In the genomic region with DNA sequence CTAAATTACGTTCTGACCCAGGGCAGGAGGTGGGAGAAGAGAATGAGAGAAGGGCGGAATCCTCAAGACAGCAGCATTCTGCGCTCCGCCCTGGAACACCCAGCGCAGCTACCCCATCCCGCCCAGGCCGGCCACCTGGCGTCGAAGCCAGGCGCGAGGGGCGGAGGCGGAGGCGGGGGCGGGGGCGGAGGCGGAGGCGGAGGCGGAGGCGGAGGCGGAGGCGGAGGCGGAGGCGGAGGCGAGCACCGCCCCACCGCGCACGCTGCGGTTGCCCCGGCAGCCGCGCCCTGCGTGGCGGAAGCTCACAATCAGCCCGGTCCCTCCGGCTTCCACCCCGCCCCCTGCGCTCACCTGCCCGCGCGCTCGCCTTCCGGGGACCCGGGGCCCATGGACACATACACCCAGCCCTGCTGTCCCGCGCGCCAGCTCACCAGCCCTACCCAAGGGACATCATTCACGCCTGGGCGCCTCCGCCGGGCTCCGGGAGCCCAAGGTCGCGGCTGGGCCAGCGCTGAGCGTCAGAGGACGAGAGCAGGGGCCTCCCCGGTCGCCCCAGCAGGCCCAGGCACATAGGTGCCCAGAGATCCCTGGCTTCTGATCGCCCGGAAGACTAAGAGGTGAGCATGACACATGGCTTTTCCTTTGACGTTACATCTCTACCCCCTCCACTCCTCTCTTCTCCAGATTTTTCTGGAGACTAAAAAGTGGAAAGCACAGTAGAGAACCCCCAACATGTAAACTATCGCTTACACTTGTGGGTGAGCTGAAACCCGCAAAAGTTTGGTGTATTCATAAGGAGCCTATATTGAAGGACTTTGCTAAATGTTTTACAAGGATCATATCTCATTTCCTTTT, we compare ENCODE assay signal across 1 cellular context.
TF ChIP-seq lines count a peak whose summit lies in the region.

A gene (plus strand): TSS at position 271 of the 855 bp plus-strand sequence. CDS start 3,315 bp downstream, outside the sequence.

TF ChIP-seq in HepG2, 621 proteins besides CTCF, POLR2A, EP300 and RAD21 (continued from another document and continues in another):
- TF ChIP-seq, protein P1, sequence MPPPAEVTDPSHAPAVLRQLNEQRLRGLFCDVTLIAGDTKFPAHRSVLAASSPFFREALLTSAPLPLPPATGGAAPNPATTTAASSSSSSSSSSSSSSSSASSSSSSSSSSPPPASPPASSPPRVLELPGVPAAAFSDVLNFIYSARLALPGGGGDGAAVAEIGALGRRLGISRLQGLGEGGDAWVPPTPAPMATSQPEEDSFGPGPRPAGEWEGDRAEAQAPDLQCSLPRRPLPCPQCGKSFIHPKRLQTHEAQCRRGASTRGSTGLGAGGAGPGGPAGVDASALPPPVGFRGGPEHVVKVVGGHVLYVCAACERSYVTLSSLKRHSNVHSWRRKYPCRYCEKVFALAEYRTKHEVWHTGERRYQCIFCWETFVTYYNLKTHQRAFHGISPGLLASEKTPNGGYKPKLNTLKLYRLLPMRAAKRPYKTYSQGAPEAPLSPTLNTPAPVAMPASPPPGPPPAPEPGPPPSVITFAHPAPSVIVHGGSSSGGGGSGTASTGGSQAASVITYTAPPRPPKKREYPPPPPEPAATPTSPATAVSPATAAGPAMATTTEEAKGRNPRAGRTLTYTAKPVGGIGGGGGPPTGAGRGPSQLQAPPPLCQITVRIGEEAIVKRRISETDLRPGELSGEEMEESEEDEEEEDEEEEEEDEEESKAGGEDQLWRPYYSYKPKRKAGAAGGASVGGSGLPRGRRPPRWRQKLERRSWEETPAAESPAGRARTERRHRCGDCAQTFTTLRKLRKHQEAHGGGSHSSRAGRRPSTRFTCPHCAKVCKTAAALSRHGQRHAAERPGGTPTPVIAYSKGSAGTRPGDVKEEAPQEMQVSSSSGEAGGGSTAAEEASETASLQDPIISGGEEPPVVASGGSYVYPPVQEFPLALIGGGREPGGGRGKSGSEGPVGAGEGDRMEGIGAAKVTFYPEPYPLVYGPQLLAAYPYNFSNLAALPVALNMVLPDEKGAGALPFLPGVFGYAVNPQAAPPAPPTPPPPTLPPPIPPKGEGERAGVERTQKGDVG (CRISPR knock-in tag; IDR thresholded peaks at IDR 0.05; ENCODE audit: borderline replicate concordance): no peak; the same call in 1 of the 2 replicates
- TF ChIP-seq, protein P2, sequence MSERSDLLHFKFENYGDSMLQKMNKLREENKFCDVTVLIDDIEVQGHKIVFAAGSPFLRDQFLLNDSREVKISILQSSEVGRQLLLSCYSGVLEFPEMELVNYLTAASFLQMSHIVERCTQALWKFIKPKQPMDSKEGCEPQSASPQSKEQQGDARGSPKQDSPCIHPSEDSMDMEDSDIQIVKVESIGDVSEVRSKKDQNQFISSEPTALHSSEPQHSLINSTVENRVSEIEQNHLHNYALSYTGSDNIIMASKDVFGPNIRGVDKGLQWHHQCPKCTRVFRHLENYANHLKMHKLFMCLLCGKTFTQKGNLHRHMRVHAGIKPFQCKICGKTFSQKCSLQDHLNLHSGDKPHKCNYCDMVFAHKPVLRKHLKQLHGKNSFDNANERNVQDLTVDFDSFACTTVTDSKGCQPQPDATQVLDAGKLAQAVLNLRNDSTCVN (CRISPR knock-in tag; IDR thresholded peaks at IDR 0.05; ENCODE audit: borderline replicate concordance): peak; percentile 89; the same call in 1 of the 2 replicates
- TF ChIP-seq, protein P3, sequence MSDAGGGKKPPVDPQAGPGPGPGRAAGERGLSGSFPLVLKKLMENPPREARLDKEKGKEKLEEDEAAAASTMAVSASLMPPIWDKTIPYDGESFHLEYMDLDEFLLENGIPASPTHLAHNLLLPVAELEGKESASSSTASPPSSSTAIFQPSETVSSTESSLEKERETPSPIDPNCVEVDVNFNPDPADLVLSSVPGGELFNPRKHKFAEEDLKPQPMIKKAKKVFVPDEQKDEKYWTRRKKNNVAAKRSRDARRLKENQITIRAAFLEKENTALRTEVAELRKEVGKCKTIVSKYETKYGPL (CRISPR knock-in tag; IDR thresholded peaks at IDR 0.05): no peak
- TF ChIP-seq PAWR (CRISPR knock-in tag; IDR thresholded peaks at IDR 0.05; ENCODE audit: borderline replicate concordance): no peak
- peak; percentile 99 for TF ChIP-seq PHF8 (CRISPR knock-in tag; IDR thresholded peaks at IDR 0.05)
- no peak for TF ChIP-seq NFE2L2 (IDR thresholded peaks at IDR 0.05; ENCODE audit: low read length)
- TF ChIP-seq, protein P4, sequence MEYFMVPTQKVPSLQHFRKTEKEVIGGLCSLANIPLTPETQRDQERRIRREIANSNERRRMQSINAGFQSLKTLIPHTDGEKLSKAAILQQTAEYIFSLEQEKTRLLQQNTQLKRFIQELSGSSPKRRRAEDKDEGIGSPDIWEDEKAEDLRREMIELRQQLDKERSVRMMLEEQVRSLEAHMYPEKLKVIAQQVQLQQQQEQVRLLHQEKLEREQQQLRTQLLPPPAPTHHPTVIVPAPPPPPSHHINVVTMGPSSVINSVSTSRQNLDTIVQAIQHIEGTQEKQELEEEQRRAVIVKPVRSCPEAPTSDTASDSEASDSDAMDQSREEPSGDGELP (IDR thresholded peaks at IDR 0.05; ENCODE audit: borderline replicate concordance, low read depth): peak; percentile 83; the same call in 1 of the 2 replicates
- TF ChIP-seq, protein P5, sequence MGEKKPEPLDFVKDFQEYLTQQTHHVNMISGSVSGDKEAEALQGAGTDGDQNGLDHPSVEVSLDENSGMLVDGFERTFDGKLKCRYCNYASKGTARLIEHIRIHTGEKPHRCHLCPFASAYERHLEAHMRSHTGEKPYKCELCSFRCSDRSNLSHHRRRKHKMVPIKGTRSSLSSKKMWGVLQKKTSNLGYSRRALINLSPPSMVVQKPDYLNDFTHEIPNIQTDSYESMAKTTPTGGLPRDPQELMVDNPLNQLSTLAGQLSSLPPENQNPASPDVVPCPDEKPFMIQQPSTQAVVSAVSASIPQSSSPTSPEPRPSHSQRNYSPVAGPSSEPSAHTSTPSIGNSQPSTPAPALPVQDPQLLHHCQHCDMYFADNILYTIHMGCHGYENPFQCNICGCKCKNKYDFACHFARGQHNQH (CRISPR knock-in tag; IDR thresholded peaks at IDR 0.05): peak; percentile 93
- TF ChIP-seq, protein P6, sequence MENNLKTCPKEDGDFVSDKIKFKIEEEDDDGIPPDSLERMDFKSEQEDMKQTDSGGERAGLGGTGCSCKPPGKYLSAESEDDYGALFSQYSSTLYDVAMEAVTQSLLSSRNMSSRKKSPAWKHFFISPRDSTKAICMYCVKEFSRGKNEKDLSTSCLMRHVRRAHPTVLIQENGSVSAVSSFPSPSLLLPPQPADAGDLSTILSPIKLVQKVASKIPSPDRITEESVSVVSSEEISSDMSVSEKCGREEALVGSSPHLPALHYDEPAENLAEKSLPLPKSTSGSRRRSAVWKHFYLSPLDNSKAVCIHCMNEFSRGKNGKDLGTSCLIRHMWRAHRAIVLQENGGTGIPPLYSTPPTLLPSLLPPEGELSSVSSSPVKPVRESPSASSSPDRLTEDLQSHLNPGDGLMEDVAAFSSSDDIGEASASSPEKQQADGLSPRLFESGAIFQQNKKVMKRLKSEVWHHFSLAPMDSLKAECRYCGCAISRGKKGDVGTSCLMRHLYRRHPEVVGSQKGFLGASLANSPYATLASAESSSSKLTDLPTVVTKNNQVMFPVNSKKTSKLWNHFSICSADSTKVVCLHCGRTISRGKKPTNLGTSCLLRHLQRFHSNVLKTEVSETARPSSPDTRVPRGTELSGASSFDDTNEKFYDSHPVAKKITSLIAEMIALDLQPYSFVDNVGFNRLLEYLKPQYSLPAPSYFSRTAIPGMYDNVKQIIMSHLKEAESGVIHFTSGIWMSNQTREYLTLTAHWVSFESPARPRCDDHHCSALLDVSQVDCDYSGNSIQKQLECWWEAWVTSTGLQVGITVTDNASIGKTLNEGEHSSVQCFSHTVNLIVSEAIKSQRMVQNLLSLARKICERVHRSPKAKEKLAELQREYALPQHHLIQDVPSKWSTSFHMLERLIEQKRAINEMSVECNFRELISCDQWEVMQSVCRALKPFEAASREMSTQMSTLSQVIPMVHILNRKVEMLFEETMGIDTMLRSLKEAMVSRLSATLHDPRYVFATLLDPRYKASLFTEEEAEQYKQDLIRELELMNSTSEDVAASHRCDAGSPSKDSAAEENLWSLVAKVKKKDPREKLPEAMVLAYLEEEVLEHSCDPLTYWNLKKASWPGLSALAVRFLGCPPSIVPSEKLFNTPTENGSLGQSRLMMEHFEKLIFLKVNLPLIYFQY (CRISPR knock-in tag; IDR thresholded peaks at IDR 0.05; ENCODE audit: borderline replicate concordance): peak; percentile 59
- TF ChIP-seq ATAD3A (CRISPR knock-in tag; IDR thresholded peaks at IDR 0.05): no peak
- TF ChIP-seq ZNF572 (CRISPR knock-in tag; IDR thresholded peaks at IDR 0.05): no peak; the same call in 1 of the 2 replicates
- TF ChIP-seq, protein P7, sequence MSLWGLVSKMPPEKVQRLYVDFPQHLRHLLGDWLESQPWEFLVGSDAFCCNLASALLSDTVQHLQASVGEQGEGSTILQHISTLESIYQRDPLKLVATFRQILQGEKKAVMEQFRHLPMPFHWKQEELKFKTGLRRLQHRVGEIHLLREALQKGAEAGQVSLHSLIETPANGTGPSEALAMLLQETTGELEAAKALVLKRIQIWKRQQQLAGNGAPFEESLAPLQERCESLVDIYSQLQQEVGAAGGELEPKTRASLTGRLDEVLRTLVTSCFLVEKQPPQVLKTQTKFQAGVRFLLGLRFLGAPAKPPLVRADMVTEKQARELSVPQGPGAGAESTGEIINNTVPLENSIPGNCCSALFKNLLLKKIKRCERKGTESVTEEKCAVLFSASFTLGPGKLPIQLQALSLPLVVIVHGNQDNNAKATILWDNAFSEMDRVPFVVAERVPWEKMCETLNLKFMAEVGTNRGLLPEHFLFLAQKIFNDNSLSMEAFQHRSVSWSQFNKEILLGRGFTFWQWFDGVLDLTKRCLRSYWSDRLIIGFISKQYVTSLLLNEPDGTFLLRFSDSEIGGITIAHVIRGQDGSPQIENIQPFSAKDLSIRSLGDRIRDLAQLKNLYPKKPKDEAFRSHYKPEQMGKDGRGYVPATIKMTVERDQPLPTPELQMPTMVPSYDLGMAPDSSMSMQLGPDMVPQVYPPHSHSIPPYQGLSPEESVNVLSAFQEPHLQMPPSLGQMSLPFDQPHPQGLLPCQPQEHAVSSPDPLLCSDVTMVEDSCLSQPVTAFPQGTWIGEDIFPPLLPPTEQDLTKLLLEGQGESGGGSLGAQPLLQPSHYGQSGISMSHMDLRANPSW (CRISPR knock-in tag; IDR thresholded peaks at IDR 0.05; ENCODE audit: borderline replicate concordance): no peak
- TF ChIP-seq ZNF552 (CRISPR knock-in tag; IDR thresholded peaks at IDR 0.05; ENCODE audit: borderline replicate concordance): peak; percentile 89
- TF ChIP-seq, protein P8, sequence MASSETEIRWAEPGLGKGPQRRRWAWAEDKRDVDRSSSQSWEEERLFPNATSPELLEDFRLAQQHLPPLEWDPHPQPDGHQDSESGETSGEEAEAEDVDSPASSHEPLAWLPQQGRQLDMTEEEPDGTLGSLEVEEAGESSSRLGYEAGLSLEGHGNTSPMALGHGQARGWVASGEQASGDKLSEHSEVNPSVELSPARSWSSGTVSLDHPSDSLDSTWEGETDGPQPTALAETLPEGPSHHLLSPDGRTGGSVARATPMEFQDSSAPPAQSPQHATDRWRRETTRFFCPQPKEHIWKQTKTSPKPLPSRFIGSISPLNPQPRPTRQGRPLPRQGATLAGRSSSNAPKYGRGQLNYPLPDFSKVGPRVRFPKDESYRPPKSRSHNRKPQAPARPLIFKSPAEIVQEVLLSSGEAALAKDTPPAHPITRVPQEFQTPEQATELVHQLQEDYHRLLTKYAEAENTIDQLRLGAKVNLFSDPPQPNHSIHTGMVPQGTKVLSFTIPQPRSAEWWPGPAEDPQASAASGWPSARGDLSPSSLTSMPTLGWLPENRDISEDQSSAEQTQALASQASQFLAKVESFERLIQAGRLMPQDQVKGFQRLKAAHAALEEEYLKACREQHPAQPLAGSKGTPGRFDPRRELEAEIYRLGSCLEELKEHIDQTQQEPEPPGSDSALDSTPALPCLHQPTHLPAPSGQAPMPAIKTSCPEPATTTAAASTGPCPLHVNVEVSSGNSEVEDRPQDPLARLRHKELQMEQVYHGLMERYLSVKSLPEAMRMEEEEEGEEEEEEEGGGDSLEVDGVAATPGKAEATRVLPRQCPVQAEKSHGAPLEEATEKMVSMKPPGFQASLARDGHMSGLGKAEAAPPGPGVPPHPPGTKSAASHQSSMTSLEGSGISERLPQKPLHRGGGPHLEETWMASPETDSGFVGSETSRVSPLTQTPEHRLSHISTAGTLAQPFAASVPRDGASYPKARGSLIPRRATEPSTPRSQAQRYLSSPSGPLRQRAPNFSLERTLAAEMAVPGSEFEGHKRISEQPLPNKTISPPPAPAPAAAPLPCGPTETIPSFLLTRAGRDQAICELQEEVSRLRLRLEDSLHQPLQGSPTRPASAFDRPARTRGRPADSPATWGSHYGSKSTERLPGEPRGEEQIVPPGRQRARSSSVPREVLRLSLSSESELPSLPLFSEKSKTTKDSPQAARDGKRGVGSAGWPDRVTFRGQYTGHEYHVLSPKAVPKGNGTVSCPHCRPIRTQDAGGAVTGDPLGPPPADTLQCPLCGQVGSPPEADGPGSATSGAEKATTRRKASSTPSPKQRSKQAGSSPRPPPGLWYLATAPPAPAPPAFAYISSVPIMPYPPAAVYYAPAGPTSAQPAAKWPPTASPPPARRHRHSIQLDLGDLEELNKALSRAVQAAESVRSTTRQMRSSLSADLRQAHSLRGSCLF (CRISPR knock-in tag; IDR thresholded peaks at IDR 0.05; ENCODE audit: borderline replicate concordance): 0 out of 2 replicates have a peak, but pooled peaks have one; percentile 10
- peak; percentile 79 for TF ChIP-seq TARDBP (CRISPR knock-in tag; IDR thresholded peaks at IDR 0.05)
- no peak for TF ChIP-seq ZNF292 (CRISPR knock-in tag; IDR thresholded peaks at IDR 0.05; ENCODE audit: borderline replicate concordance, low read depth)
- TF ChIP-seq SMARCE1 (IDR thresholded peaks at IDR 0.05; ENCODE audit: borderline replicate concordance): no peak
- TF ChIP-seq EHMT2 (IDR thresholded peaks at IDR 0.05; ENCODE audit: borderline replicate concordance, low read depth, low read length): peak; percentile 88; the same call in 1 of the 2 replicates
- TF ChIP-seq ISX (CRISPR knock-in tag; conservative IDR thresholded peaks at IDR 0.05): no peak
- TF ChIP-seq ZNF674 (CRISPR knock-in tag; IDR thresholded peaks at IDR 0.05; ENCODE audit: low read depth): no peak
- TF ChIP-seq, protein P9, sequence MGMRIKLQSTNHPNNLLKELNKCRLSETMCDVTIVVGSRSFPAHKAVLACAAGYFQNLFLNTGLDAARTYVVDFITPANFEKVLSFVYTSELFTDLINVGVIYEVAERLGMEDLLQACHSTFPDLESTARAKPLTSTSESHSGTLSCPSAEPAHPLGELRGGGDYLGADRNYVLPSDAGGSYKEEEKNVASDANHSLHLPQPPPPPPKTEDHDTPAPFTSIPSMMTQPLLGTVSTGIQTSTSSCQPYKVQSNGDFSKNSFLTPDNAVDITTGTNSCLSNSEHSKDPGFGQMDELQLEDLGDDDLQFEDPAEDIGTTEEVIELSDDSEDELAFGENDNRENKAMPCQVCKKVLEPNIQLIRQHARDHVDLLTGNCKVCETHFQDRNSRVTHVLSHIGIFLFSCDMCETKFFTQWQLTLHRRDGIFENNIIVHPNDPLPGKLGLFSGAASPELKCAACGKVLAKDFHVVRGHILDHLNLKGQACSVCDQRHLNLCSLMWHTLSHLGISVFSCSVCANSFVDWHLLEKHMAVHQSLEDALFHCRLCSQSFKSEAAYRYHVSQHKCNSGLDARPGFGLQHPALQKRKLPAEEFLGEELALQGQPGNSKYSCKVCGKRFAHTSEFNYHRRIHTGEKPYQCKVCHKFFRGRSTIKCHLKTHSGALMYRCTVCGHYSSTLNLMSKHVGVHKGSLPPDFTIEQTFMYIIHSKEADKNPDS (CRISPR knock-in tag; IDR thresholded peaks at IDR 0.05): no peak
- no peak for TF ChIP-seq XBP1 (CRISPR knock-in tag; IDR thresholded peaks at IDR 0.05)
- peak; percentile 84 for TF ChIP-seq TAF15 (IDR thresholded peaks at IDR 0.05; ENCODE audit: low read depth, low read length, poor library complexity, severe bottlenecking)
- 0 out of 2 replicates have a peak, but pooled peaks have one; percentile 49 for TF ChIP-seq TEAD2 (CRISPR knock-in tag; IDR thresholded peaks at IDR 0.05)
